ENCODE assay signal across 25 cellular contexts in the genomic region with DNA sequence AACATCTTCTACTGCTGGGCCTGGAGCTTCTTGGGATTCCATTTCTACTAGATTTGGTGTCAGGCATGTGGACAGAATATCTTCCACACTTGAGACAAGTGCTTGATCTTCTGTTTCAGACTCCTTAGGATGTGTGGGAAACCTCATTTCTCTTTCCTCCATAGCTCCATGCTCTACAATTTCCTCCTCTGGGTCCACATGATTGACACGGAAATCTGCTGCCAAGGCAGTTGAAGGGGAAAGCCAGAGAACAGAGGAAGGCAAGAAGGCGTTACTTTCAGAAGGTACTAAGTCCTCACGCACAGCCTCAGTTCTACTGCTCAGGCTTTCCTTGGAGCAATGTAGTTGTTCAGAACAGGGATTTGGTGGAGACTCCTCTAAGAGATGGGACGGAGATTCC.
"Had no signal": no experiment of that assay in that cellular context is flagged by ENCODE, and none has a peak within 500 bp of the region (broad histone marks: within the 10 kb centered on the region; RNA-seq: fewer than 3 reads in every experiment).

No MANE protein-coding gene starts in this region.

- H3K27me3 Mint-ChIP-seq: activated CD4-positive, alpha-beta T cell treated with anti-CD3 and anti-CD28 coated beads, Interleukin-2, amount 10 ng/mL, durations not matched to agents 7 days and 5 days; activated CD8-positive, alpha-beta T cell treated with anti-CD3 and anti-CD28 coated beads for 36 hours; activated naive CD8-positive, alpha-beta T cell treated with anti-CD3 and anti-CD28 coated beads, Interleukin-2, amount 10 ng/mL, durations not matched to agents 7 days and 5 days; activated T-helper 17 cell treated with anti-CD3 and anti-CD28 coated beads, Interleukin-2, amount 50 U/mL, for 72 hours; effector memory CD8-positive, alpha-beta T cell; naive thymus-derived CD4-positive, alpha-beta T cell; progenitor cell of endocrine pancreas had no signal

- H3K4me1 ChIP-seq: colonic mucosa, esophagus muscularis mucosa, testis, uterus had no signal

- H3K4me3 Mint-ChIP-seq: activated CD4-positive, alpha-beta T cell treated with anti-CD3 and anti-CD28 coated beads, Interleukin-2, amount 10 ng/mL, durations not matched to agents 7 days and 5 days; activated CD8-positive, alpha-beta T cell treated with anti-CD3 and anti-CD28 coated beads for 36 hours; activated naive CD8-positive, alpha-beta T cell treated with anti-CD3 and anti-CD28 coated beads, Interleukin-2, amount 10 ng/mL, durations not matched to agents 7 days and 5 days; activated T-helper 17 cell treated with anti-CD3 and anti-CD28 coated beads, Interleukin-2, amount 50 U/mL, for 72 hours; effector memory CD8-positive, alpha-beta T cell; naive thymus-derived CD4-positive, alpha-beta T cell had no signal

- ATAC-seq: activated CD8-positive, alpha-beta T cell treated with anti-CD3 and anti-CD28 coated beads for 36 hours; activated T-helper 17 cell treated with anti-CD3 and anti-CD28 coated beads, Interleukin-2, amount 50 U/mL, for 72 hours; effector memory CD8-positive, alpha-beta T cell; left lung; naive thymus-derived CD4-positive, alpha-beta T cell had no signal

- H3K27ac ChIP-seq: colonic mucosa, dorsolateral prefrontal cortex, esophagus muscularis mucosa, left lung, testis, uterus had no signal

- DNase-seq: activated CD4-positive, alpha-beta T cell treated with anti-CD3 and anti-CD28 coated beads, Interleukin-2, amount 10 ng/mL, durations not matched to agents 7 days and 5 days; activated CD8-positive, alpha-beta T cell treated with anti-CD3 and anti-CD28 coated beads for 36 hours; activated naive CD4-positive, alpha-beta T cell treated with Interleukin-2 at 50 U/mL for 16 hours; activated naive CD8-positive, alpha-beta T cell treated with anti-CD3 and anti-CD28 coated beads, Interleukin-2, amount 10 ng/mL, durations not matched to agents 7 days and 5 days; activated T-cell treated with anti-CD3 and anti-CD28 coated beads, Interleukin-2, amount 50 U/mL, for 1 hour; amniotic stem cell; colonic mucosa; dorsolateral prefrontal cortex; effector memory CD8-positive, alpha-beta T cell; hippocampal formation; kidney glomerular epithelial cell; left lung; naive thymus-derived CD4-positive, alpha-beta T cell; retina; stimulated activated CD4-positive, alpha-beta T cell treated with anti-CD3 and anti-CD28 coated beads, Interleukin-2, amount 100 ng/mL, for 48 hours; stimulated activated CD8-positive, alpha-beta memory T cell treated with anti-CD3 and anti-CD28 coated beads, Interleukin-4, amount 100 ng/mL, for 48 hours; stimulated activated naive CD4-positive, alpha-beta T cell; testis; trophoblast cell; uterus had no signal

- H3K36me3 ChIP-seq: colonic mucosa, uterus had no signal

- H3K9me3 Mint-ChIP-seq: activated CD4-positive, alpha-beta T cell treated with anti-CD3 and anti-CD28 coated beads, Interleukin-2, amount 10 ng/mL, durations not matched to agents 7 days and 5 days; activated CD8-positive, alpha-beta T cell treated with anti-CD3 and anti-CD28 coated beads for 36 hours; activated naive CD8-positive, alpha-beta T cell treated with anti-CD3 and anti-CD28 coated beads, Interleukin-2, amount 10 ng/mL, durations not matched to agents 7 days and 5 days; activated T-helper 17 cell treated with anti-CD3 and anti-CD28 coated beads, Interleukin-2, amount 50 U/mL, for 72 hours; effector memory CD8-positive, alpha-beta T cell; naive thymus-derived CD4-positive, alpha-beta T cell had no signal

- H3K27ac Mint-ChIP-seq: activated CD4-positive, alpha-beta T cell treated with anti-CD3 and anti-CD28 coated beads, Interleukin-2, amount 10 ng/mL, durations not matched to agents 7 days and 5 days; activated CD8-positive, alpha-beta T cell treated with anti-CD3 and anti-CD28 coated beads for 36 hours; activated naive CD8-positive, alpha-beta T cell treated with anti-CD3 and anti-CD28 coated beads, Interleukin-2, amount 10 ng/mL, durations not matched to agents 7 days and 5 days; activated T-helper 17 cell treated with anti-CD3 and anti-CD28 coated beads, Interleukin-2, amount 50 U/mL, for 72 hours; effector memory CD8-positive, alpha-beta T cell; progenitor cell of endocrine pancreas had no signal

- H3K9me3 ChIP-seq: colonic mucosa, esophagus muscularis mucosa, left lung, testis, uterus had no signal

- H3K4me3 ChIP-seq: colonic mucosa, dorsolateral prefrontal cortex, esophagus muscularis mucosa, left lung, lung, testis, uterus had no signal

- FAIRE-seq: frontal cortex had no signal

- H3K27me3 ChIP-seq: colonic mucosa, dorsolateral prefrontal cortex, esophagus muscularis mucosa, left lung, testis, uterus had no signal
